ENCODE assay signal across 11 cellular contexts in genomic region chr1:16141573-16142336, GRCh38. TPM values are rescaled to one million over a fixed set of nuclear protein-coding genes. Genes with fewer than 3 reads are reported as not detected.
A peak's percentile ranks its signal among the peaks of the same experiment; 100 is the strongest.
DNase-seq lines count a peak whose midpoint lies in the region; ATAC-seq and TF ChIP-seq lines count a peak whose summit lies in the region.
"Had no signal": no experiment of that assay in that cellular context is flagged by ENCODE, and none has a peak within 500 bp of the region (broad histone marks: within the 10 kb centered on the region; RNA-seq: fewer than 3 reads in every experiment).

No MANE protein-coding gene starts in this region.

- no peak for TF ChIP-seq POLR2A in breast epithelium (IDR thresholded peaks at IDR 0.05)
- TF ChIP-seq POLR2A in upper lobe of left lung (IDR thresholded peaks at IDR 0.05), result no peak

- H3K4me3 ChIP-seq in breast epithelium (peak overlapping the region in 1 of 3 donors; percentile 24), mesendoderm (ENCODE audit: low read length) (no peak overlapping the region), upper lobe of left lung (no peak overlapping the region)

- peaks cover 91% of the 10 kb centered on the region for H3K79me2 ChIP-seq in mesendoderm (ENCODE audit: control insufficient read depth, insufficient read depth, low read length)

- peak overlapping the region; percentile 75 to 83 for H3K27ac ChIP-seq in breast epithelium
- H3K27ac ChIP-seq in mesendoderm (ENCODE audit: low read depth, low read length), result peak overlapping the region; percentile 73
- peak overlapping the region; percentile 83 to 92 (median 86) for H3K27ac ChIP-seq in upper lobe of left lung
- H3K27ac ChIP-seq: 22Rv1 had no signal

- no peak for TF ChIP-seq EP300 in upper lobe of left lung (IDR thresholded peaks at IDR 0.05)

- no peak overlapping the region for H4K5ac ChIP-seq in mesendoderm (ENCODE audit: low read length)

- ATAC-seq in upper lobe of left lung (ENCODE audit: low FRiP score in 2 of 2), result no peak
- ATAC-seq in HG03280 (IDR thresholded peaks at IDR 0.05; ENCODE audit: unreplicated experiment), result no peak
- ATAC-seq in GM19351 (IDR thresholded peaks at IDR 0.05; ENCODE audit: unreplicated experiment), result no peak

- H3K4me2 ChIP-seq in mesendoderm (ENCODE audit: low read length), result no peak overlapping the region

- H2AK5ac ChIP-seq in mesendoderm (ENCODE audit: low read length), result no peak overlapping the region

- H3K79me1 ChIP-seq in mesendoderm (ENCODE audit: low read length), result peaks cover 32% of the 10 kb centered on the region

- H3K27me3 ChIP-seq in breast epithelium, result no peaks in the 10 kb centered on the region
- H3K27me3 ChIP-seq in mesendoderm (ENCODE audit: insufficient read depth, low read length, poor library complexity), result no peaks in the 10 kb centered on the region
- H3K27me3 ChIP-seq in upper lobe of left lung, result no peaks in the 10 kb centered on the region

- no peak overlapping the region for H4K8ac ChIP-seq in mesendoderm (ENCODE audit: low read depth, low read length)

- H2BK5ac ChIP-seq in mesendoderm (ENCODE audit: low read length), result peak overlapping the region; percentile 30

- peak overlapping the region; percentile 57 for H3K23ac ChIP-seq in mesendoderm (ENCODE audit: low read length)

- no peak overlapping the region for H2BK15ac ChIP-seq in mesendoderm (replicated peaks; ENCODE audit: low read depth)

- DNase-seq in NCI-H2081 (lab: John Stamatoyannopoulos, UW), result peak; percentile 56 to 77
- DNase-seq in NCI-H2081 treated with DMSO at 0.1 percent for 48 hours (lab: John Stamatoyannopoulos, UW), result no peak
- peak in 1 of 2 donors; percentile 64 for DNase-seq in breast epithelium (ENCODE audit: low spot score in 2 of 2)
- DNase-seq in mesendoderm, result no peak
- peak in 1 of 2 donors; percentile 33 for DNase-seq in upper lobe of left lung
- no peak for DNase-seq in GM10266 (ENCODE audit: extremely low spot score)
- DNase-seq: activated naive CD8-positive, alpha-beta T cell treated with anti-CD3 and anti-CD28 coated beads for 36 hours; NCI-H2171 treated with DMSO at 0.1 percent for 48 hours had no signal

- H3K4me1 ChIP-seq in breast epithelium, result peaks cover 12 to 23% of the 10 kb centered on the region in 2 donors
- peaks cover 46% of the 10 kb centered on the region for H3K4me1 ChIP-seq in mesendoderm (ENCODE audit: control insufficient read depth, low read depth, low read length)
- H3K4me1 ChIP-seq in upper lobe of left lung, result peaks cover 76 to 85% (median 83%) of the 10 kb centered on the region in 4 donors

- H2BK120ac ChIP-seq in mesendoderm (ENCODE audit: low read depth, low read length), result no peak overlapping the region

- H3K36me3 ChIP-seq in breast epithelium (no peaks in the 10 kb centered on the region), mesendoderm (ENCODE audit: control insufficient read depth, insufficient read depth, low read length) (peaks cover 42% of the 10 kb centered on the region), upper lobe of left lung (peaks cover 3 to 18% (median 16%) of the 10 kb centered on the region in 4 donors)

- H3K9me3 ChIP-seq in breast epithelium, result no peaks in the 10 kb centered on the region
- no peaks in the 10 kb centered on the region for H3K9me3 ChIP-seq in upper lobe of left lung

- peak overlapping the region; percentile 71 for H3K56ac ChIP-seq in mesendoderm (ENCODE audit: low read length)

- H3K4ac ChIP-seq in mesendoderm (ENCODE audit: low read depth, low read length), result no peak overlapping the region

- peak overlapping the region; percentile 41 for H3K18ac ChIP-seq in mesendoderm (ENCODE audit: low read length)

- intact Hi-C loops in breast epithelium (cut with DNase I; ENCODE audit: low total_unique reads), result no loop called here

- peak overlapping the region; percentile 38 for H3K9ac ChIP-seq in mesendoderm (ENCODE audit: low read length)

- no CpG with 5 or more reads among the region's 16 CpGs for whole genome bisulfite sequencing in mesendoderm (ENCODE audit: extremely low coverage, insufficient coverage, low lambda C conversion rate)
- WGBS in upper lobe of left lung, 2 donors, result 23 to 31% methylated on average over 13 to 15 of the region's 16 CpGs

- TF ChIP-seq CTCF in breast epithelium (IDR thresholded peaks at IDR 0.05) (no peak), upper lobe of left lung (IDR thresholded peaks at IDR 0.05) (peak in 2 of 6 experiments; percentile 11 to 27), GM10266 (IDR thresholded peaks at IDR 0.05; ENCODE audit: control insufficient read depth, insufficient read depth, low read depth, missing control alignments) (no peak)

RNA-seq across cellular contexts. Expression of gene EPHA2, which starts 14.1 kb away (rescaled TPM):
- 10 to 100 TPM in 2 of 3 donors, 1 to 10 TPM in 1; 5.8 to 18.4 (median 16.7) TPM for total RNA-seq in breast epithelium
- polyA plus RNA-seq in mesendoderm (2013, experiment 1 of 2), result 78.4 TPM
- 74.3 TPM for polyA plus RNA-seq in mesendoderm (2013, experiment 2 of 2)
- 10 to 100 TPM; 21.0 to 66.3 (median 38.7) TPM for total RNA-seq in upper lobe of left lung

Comparison
In these comparisons a context has a peak if more than half of its experiments do, and no peak if none do; other contexts are left out.
1. DNase-seq: peak in NCI-H2081 (2 of 2); none in NCI-H2081 treated with DMSO at 0.1 percent for 48 hours (single experiment), mesendoderm (single experiment) and GM10266 (single experiment).
2. Peak in every context shown above with its lines, with median percentiles within 50 percentile points of each other: H3K27ac ChIP-seq.